Comparison of ENCODE assay signal across 1 cellular context in genomic region chr1:20696397-20697333, GRCh38.
TF ChIP-seq lines count a peak whose summit lies in the region.

No MANE protein-coding gene starts in this region.

TF ChIP-seq in GM12878, 131 proteins besides CTCF, POLR2A, EP300 and RAD21 (continued from another document and continues in another):
- TF ChIP-seq HSF1 (IDR thresholded peaks at IDR 0.05; ENCODE audit: low read depth, low read length) (no peak), NR2F1 (conservative IDR thresholded peaks at IDR 0.05) (no peak), ASH2L (IDR thresholded peaks at IDR 0.05; ENCODE audit: borderline replicate concordance, low read depth) (no peak), ZNF24 (IDR thresholded peaks at IDR 0.05) (no peak), EGR1 (IDR thresholded peaks at IDR 0.05; ENCODE audit: borderline replicate concordance in 1 of 2, low read depth in 2 of 2, low read length in 2 of 2) (0 out of 3 replicates have a peak, but pooled peaks of 1 of the 2 experiments have one; percentile 26), SMC3 (IDR thresholded peaks at IDR 0.05; ENCODE audit: borderline replicate concordance, low read length) (peak; percentile 80), RFX5 (IDR thresholded peaks at IDR 0.05; ENCODE audit: low read depth, low read length) (no peak), CHD2 (IDR thresholded peaks at IDR 0.05; ENCODE audit: borderline replicate concordance, low read depth, low read length) (0 out of 2 replicates have a peak, but pooled peaks have one; percentile 21), CUX1 (IDR thresholded peaks at IDR 0.05; ENCODE audit: insufficient replicate concordance, low read depth, low read length) (no peak), HDGF (IDR thresholded peaks at IDR 0.05) (0 out of 2 replicates have a peak, but pooled peaks have one; percentile 64), PRDM15 (CRISPR knock-in tag; IDR thresholded peaks at IDR 0.05) (no peak), NKRF (conservative IDR thresholded peaks at IDR 0.05) (no peak), RB1 (IDR thresholded peaks at IDR 0.05; ENCODE audit: borderline replicate concordance) (peak; percentile 43; the same call in 1 of the 2 replicates), KDM1A (IDR thresholded peaks at IDR 0.05; ENCODE audit: borderline replicate concordance) (no peak), CREM (IDR thresholded peaks at IDR 0.05; ENCODE audit: low read depth) (no peak), ZNF622 (IDR thresholded peaks at IDR 0.05) (no peak), SKIL (IDR thresholded peaks at IDR 0.05; ENCODE audit: low read depth, poor library complexity, severe bottlenecking) (no peak), IRF3 (IDR thresholded peaks at IDR 0.05) (no peak), TAF1 (IDR thresholded peaks at IDR 0.05; ENCODE audit: borderline replicate concordance, low read depth, low read length) (no peak), STAT3 (IDR thresholded peaks at IDR 0.05; ENCODE audit: low read depth, low read length) (no peak), TCF3 (IDR thresholded peaks at IDR 0.05; ENCODE audit: borderline replicate concordance, insufficient read depth, low read depth, low read length) (no peak), ZBED1 (IDR thresholded peaks at IDR 0.05; ENCODE audit: borderline replicate concordance) (no peak), CBX5 (IDR thresholded peaks at IDR 0.05; ENCODE audit: low read depth) (no peak), USF2 (IDR thresholded peaks at IDR 0.05; ENCODE audit: borderline replicate concordance, low read depth, low read length) (peak; percentile 65), BCLAF1 (IDR thresholded peaks at IDR 0.05) (no peak), ZNF207 (IDR thresholded peaks at IDR 0.05; ENCODE audit: borderline replicate concordance) (no peak; the same call in 1 of the 2 replicates), YBX1 (IDR thresholded peaks at IDR 0.05) (no peak), SREBF2 (IDR thresholded peaks at IDR 0.05; ENCODE audit: low read length) (no peak), E2F4 (IDR thresholded peaks at IDR 0.05; ENCODE audit: low read depth, low read length) (no peak), NRF1 (conservative IDR thresholded peaks at IDR 0.05; ENCODE audit: low read depth, low read length) (no peak), EED (IDR thresholded peaks at IDR 0.05; ENCODE audit: low read depth) (0 out of 2 replicates have a peak, but pooled peaks have one; percentile 14), CBX3 (IDR thresholded peaks at IDR 0.05; ENCODE audit: borderline replicate concordance, low read depth) (no peak), PBX3 (IDR thresholded peaks at IDR 0.05; ENCODE audit: insufficient replicate concordance, low read depth, low read length) (no peak), CHD1 (IDR thresholded peaks at IDR 0.05; ENCODE audit: low read depth, low read length) (no peak), RBBP5 (conservative IDR thresholded peaks at IDR 0.05) (no peak)
